Comparison of ENCODE assay signal across 24 cellular contexts in genomic region chr1:195701149-195701548, GRCh38.
"Had no signal": no experiment of that assay in that cellular context is flagged by ENCODE, and none has a peak within 500 bp of the region (broad histone marks: within the 10 kb centered on the region; RNA-seq: fewer than 3 reads in every experiment).

No MANE protein-coding gene starts in this region.

- H3K4me1 Mint-ChIP-seq: naive B cell; naive thymus-derived CD8-positive, alpha-beta T cell had no signal

- H3K4me1 ChIP-seq: esophagus muscularis mucosa, gastrocnemius medialis, heart right ventricle, left lung, lower lobe of right lung had no signal

- H3K36me3 ChIP-seq: esophagus muscularis mucosa, gastrocnemius medialis, heart right ventricle, left lung, lower lobe of right lung had no signal

- H3K9me3 ChIP-seq: esophagus muscularis mucosa, gastrocnemius medialis, left lung, lower lobe of right lung, mucosa of descending colon had no signal

- H3K9me3 Mint-ChIP-seq: naive B cell had no signal

- H3K4me3 ChIP-seq: coronary artery, dorsolateral prefrontal cortex, esophagus muscularis mucosa, gastrocnemius medialis, heart right ventricle, left lung, lower lobe of right lung, mucosa of descending colon had no signal

- H3K4me3 Mint-ChIP-seq: mesothelial cell of epicardium; naive B cell; naive thymus-derived CD8-positive, alpha-beta T cell had no signal

- H3K27ac ChIP-seq: coronary artery, dorsolateral prefrontal cortex, esophagus muscularis mucosa, gastrocnemius medialis, heart right ventricle, left lung, lower lobe of right lung had no signal

- ATAC-seq: gastrocnemius medialis; heart right ventricle; left cardiac atrium; left lung; left ventricle myocardium superior; lower lobe of right lung; mucosa of descending colon; naive thymus-derived CD8-positive, alpha-beta T cell had no signal

- H3K27ac Mint-ChIP-seq: mesothelial cell of epicardium; naive B cell; naive thymus-derived CD8-positive, alpha-beta T cell had no signal

- H3K27me3 ChIP-seq: dorsolateral prefrontal cortex, esophagus muscularis mucosa, gastrocnemius medialis, heart right ventricle, left lung had no signal

- H3K36me3 Mint-ChIP-seq: mesothelial cell of epicardium; naive B cell; naive thymus-derived CD8-positive, alpha-beta T cell had no signal

- FAIRE-seq: endothelial cell of umbilical vein, islet of Langerhans, keratinocyte had no signal

- DNase-seq: dermis blood vessel endothelial cell; dorsolateral prefrontal cortex; effector CD4-positive, alpha-beta T cell; effector memory CD4-positive, alpha-beta T cell; foreskin melanocyte; gastrocnemius medialis; glutamatergic neuron; head of caudate nucleus; heart right ventricle; hippocampal formation; left cardiac atrium; left lung; left ventricle myocardium superior; lower lobe of right lung; mesenchymal stem cell; mucosa of descending colon; naive B cell; naive thymus-derived CD8-positive, alpha-beta T cell had no signal

- H3K27me3 Mint-ChIP-seq: naive B cell; naive thymus-derived CD8-positive, alpha-beta T cell had no signal
